Comparison of ENCODE assay signal across 14 cellular contexts in genomic region chr6:107576852-107577251, GRCh38.
DNase-seq lines count a peak whose midpoint lies in the region; ATAC-seq and TF ChIP-seq lines count a peak whose summit lies in the region.
"Had no signal": no experiment of that assay in that cellular context is flagged by ENCODE, and none has a peak within 500 bp of the region (broad histone marks: within the 10 kb centered on the region; RNA-seq: fewer than 3 reads in every experiment).

No MANE protein-coding gene starts in this region.

- H3K79me2 ChIP-seq in mesendoderm (ENCODE audit: control insufficient read depth, insufficient read depth, low read length) = no peaks in the 10 kb centered on the region
- H3K79me2 ChIP-seq in MM.1S (ENCODE audit: low read length) = no peaks in the 10 kb centered on the region

- H3K4me1 ChIP-seq in psoas muscle (no peaks in the 10 kb centered on the region), mesendoderm (ENCODE audit: control insufficient read depth, low read depth, low read length) (peaks cover 11% of the 10 kb centered on the region), MM.1S (ENCODE audit: low read length) (0 out of 2 replicates have a peak, but pooled peaks cover 9% of the 10 kb centered on the region)
- H3K4me1 ChIP-seq: parathyroid adenoma, Peyer's patch had no signal

- no peak overlapping the region for H2BK15ac ChIP-seq in mesendoderm (replicated peaks; ENCODE audit: low read depth)

- no peak overlapping the region for H3K18ac ChIP-seq in mesendoderm (ENCODE audit: low read length)

- H3K56ac ChIP-seq in mesendoderm (ENCODE audit: low read length) = no peak overlapping the region

- no peak for DNase-seq in activated naive CD4-positive, alpha-beta T cell treated with anti-CD3 and anti-CD28 coated beads, Interleukin-2, amount 50 U/mL, for 72 hours (ENCODE audit: low spot score in 2 of 2)
- no peak for DNase-seq in activated naive CD4-positive, alpha-beta T cell treated with anti-CD3 and anti-CD28 coated beads, Interleukin-2, amount 50 U/mL, for 16 hours
- DNase-seq in RKO (ENCODE audit: low spot score) (peak; percentile 85), psoas muscle (no peak), mesendoderm (no peak), MM.1S (no peak), left colon (no peak)
- DNase-seq: activated gamma-delta T cell; NCI-H446 treated with DMSO at 0.1 percent for 48 hours; Peyer's patch; stimulated activated CD8-positive, alpha-beta memory T cell treated with anti-CD3 and anti-CD28 coated beads, Interleukin-4, amount 100 ng/mL, for 48 hours had no signal

- H3K9ac ChIP-seq in mesendoderm (ENCODE audit: low read length) (no peak overlapping the region), MM.1S (ENCODE audit: low read length) (no peak overlapping the region)
- H3K9ac ChIP-seq: parathyroid adenoma had no signal

- no peak overlapping the region for H4K8ac ChIP-seq in mesendoderm (ENCODE audit: low read depth, low read length)

- no peaks in the 10 kb centered on the region for H3K36me3 Mint-ChIP-seq in activated naive CD4-positive, alpha-beta T cell treated with anti-CD3 and anti-CD28 coated beads, Interleukin-2, amount 50 U/mL, for 72 hours

- H3K9me3 Mint-ChIP-seq in activated naive CD4-positive, alpha-beta T cell treated with anti-CD3 and anti-CD28 coated beads, Interleukin-2, amount 50 U/mL, for 72 hours = no peaks in the 10 kb centered on the region
- H3K9me3 Mint-ChIP-seq: central memory CD8-positive, alpha-beta T cell had no signal

- no peaks in the 10 kb centered on the region for H3K9me2 ChIP-seq in MM.1S (replicated peaks; ENCODE audit: insufficient read depth, low read length)

- H3K27me3 ChIP-seq in psoas muscle (ENCODE audit: insufficient read depth in 3 of 3, low read length in 2 of 3) (no peaks in the 10 kb centered on the region), mesendoderm (ENCODE audit: insufficient read depth, low read length, poor library complexity) (no peaks in the 10 kb centered on the region), MM.1S (replicated peaks; ENCODE audit: insufficient read depth, low read length) (no peaks in the 10 kb centered on the region)
- H3K27me3 ChIP-seq: Peyer's patch had no signal

- H2AK5ac ChIP-seq in mesendoderm (ENCODE audit: low read length) = no peak overlapping the region

- H3K27ac Mint-ChIP-seq in activated naive CD4-positive, alpha-beta T cell treated with anti-CD3 and anti-CD28 coated beads, Interleukin-2, amount 50 U/mL, for 72 hours = no peak overlapping the region

- no peak overlapping the region for H3K4me2 ChIP-seq in mesendoderm (ENCODE audit: low read length)
- no peak overlapping the region for H3K4me2 ChIP-seq in MM.1S (ENCODE audit: low read depth, low read length)

- H2BK5ac ChIP-seq in mesendoderm (ENCODE audit: low read length) = no peak overlapping the region

- no peak overlapping the region for H3K4ac ChIP-seq in mesendoderm (ENCODE audit: low read depth, low read length)

- WGBS in psoas muscle, 3 donors = 81 to 87% (median 85%) methylated on average over 3 of the region's 3 CpGs
- no CpG with 5 or more reads among the region's 3 CpGs for WGBS in mesendoderm (ENCODE audit: extremely low coverage, insufficient coverage, low lambda C conversion rate)

- no peaks in the 10 kb centered on the region for H3F3A ChIP-seq in MM.1S (ENCODE audit: insufficient read depth, low read length)

- no peak overlapping the region for H4K5ac ChIP-seq in mesendoderm (ENCODE audit: low read length)

- no peak overlapping the region for H3K27ac ChIP-seq in psoas muscle
- no peak overlapping the region for H3K27ac ChIP-seq in mesendoderm (ENCODE audit: low read depth, low read length)
- H3K27ac ChIP-seq in MM.1S (ENCODE audit: low read length) = no peak overlapping the region
- H3K27ac ChIP-seq: parathyroid adenoma, Peyer's patch had no signal

- H3K36me3 ChIP-seq in psoas muscle (ENCODE audit: insufficient read depth in 1 of 2, low read depth in 1 of 2) (peaks cover 0 to 4% of the 10 kb centered on the region in 2 donors), mesendoderm (ENCODE audit: control insufficient read depth, insufficient read depth, low read length) (no peaks in the 10 kb centered on the region), MM.1S (replicated peaks; ENCODE audit: insufficient read depth, low read length) (no peaks in the 10 kb centered on the region)
- H3K36me3 ChIP-seq: Peyer's patch had no signal

- H3K9me3 ChIP-seq in psoas muscle (no peaks in the 10 kb centered on the region), MM.1S (replicated peaks; ENCODE audit: insufficient read depth, low read length) (no peaks in the 10 kb centered on the region)
- H3K9me3 ChIP-seq: Peyer's patch had no signal

- H4K20me1 ChIP-seq in MM.1S (ENCODE audit: insufficient read depth, low read length) = no peaks in the 10 kb centered on the region

- intact Hi-C loops in psoas muscle (cut with DNase I) (no loop called here), left colon (cut with DNase I, micrococcal nuclease) (no loop called here)

- H2BK120ac ChIP-seq in mesendoderm (ENCODE audit: low read depth, low read length) = no peak overlapping the region

- no peak for TF ChIP-seq CTCF in psoas muscle (IDR thresholded peaks at IDR 0.05)
- no peak for TF ChIP-seq CTCF in MM.1S (IDR thresholded peaks at IDR 0.05; ENCODE audit: low read length)

- ATAC-seq in activated naive CD4-positive, alpha-beta T cell treated with anti-CD3 and anti-CD28 coated beads, Interleukin-2, amount 50 U/mL, for 72 hours = peak; percentile 71 to 82
- ATAC-seq in esophagus mucosa (peak; percentile 17), psoas muscle (peak in 3 of 4 donors; percentile 39 to 63 (median 42)), left colon (no peak)

- no peak overlapping the region for H3K23ac ChIP-seq in mesendoderm (ENCODE audit: low read length)

- H2AFZ ChIP-seq in MM.1S (ENCODE audit: low read length) = no peak overlapping the region
- H2AFZ ChIP-seq: parathyroid adenoma had no signal

- H3K79me1 ChIP-seq in mesendoderm (ENCODE audit: low read length) = no peaks in the 10 kb centered on the region

- H3K4me3 ChIP-seq in psoas muscle = no peak overlapping the region
- no peak overlapping the region for H3K4me3 ChIP-seq in mesendoderm (ENCODE audit: low read length)
- no peak overlapping the region for H3K4me3 ChIP-seq in MM.1S (ENCODE audit: low read length)
- H3K4me3 ChIP-seq: Peyer's patch had no signal
